ENCODE assay signal across 1 cellular context in genomic region chr9:127223810-127224177, GRCh38.
TF ChIP-seq lines count a peak whose summit lies in the region.

No MANE protein-coding gene starts in this region.

TF ChIP-seq in H1, 55 proteins besides CTCF, POLR2A, EP300 and RAD21 (continued from another document):
- no peak for TF ChIP-seq ATF2 (IDR thresholded peaks at IDR 0.05; ENCODE audit: low read length)
